ENCODE assay signal across 15 cellular contexts in genomic region chr6:34867484-34867883, GRCh38. TPM values are rescaled to one million over a fixed set of nuclear protein-coding genes. Genes with fewer than 3 reads are reported as not detected.
A peak's percentile ranks its signal among the peaks of the same experiment; 100 is the strongest.
DNase-seq lines count a peak whose midpoint lies in the region; ATAC-seq, FAIRE-seq and TF ChIP-seq lines count a peak whose summit lies in the region.
"Had no signal": no experiment of that assay in that cellular context is flagged by ENCODE, and none has a peak within 500 bp of the region (broad histone marks: within the 10 kb centered on the region; RNA-seq: fewer than 3 reads in every experiment).

No MANE protein-coding gene starts in this region.

- H3K4me3 ChIP-seq in kidney (ENCODE audit: low read length in 2 of 2), result no peak overlapping the region

- no peak overlapping the region for H3K27ac ChIP-seq in kidney (ENCODE audit: low read depth in 2 of 2, low read length in 2 of 2)
- H3K27ac ChIP-seq: neutrophil had no signal

- no peaks in the 10 kb centered on the region for H3K9me3 ChIP-seq in kidney (ENCODE audit: control insufficient read depth in 1 of 2, low read length in 2 of 2)
- H3K9me3 ChIP-seq: neutrophil had no signal

- no peaks in the 10 kb centered on the region for H3K27me3 Mint-ChIP-seq in chondrocyte (ENCODE audit: low read depth)
- H3K27me3 Mint-ChIP-seq: CD4-positive, CD25-positive, alpha-beta regulatory T cell had no signal

- H3K9me3 Mint-ChIP-seq in chondrocyte (ENCODE audit: low read depth), result no peaks in the 10 kb centered on the region
- H3K9me3 Mint-ChIP-seq: activated T-cell treated with anti-CD3 and anti-CD28 coated beads, Interleukin-2, amount 50 U/mL, for 72 hours; CD4-positive, CD25-positive, alpha-beta regulatory T cell; mesothelial cell of epicardium had no signal

- no peak for FAIRE-seq in kidney (lab: Jason Lieb, UNC)

- no peak overlapping the region for H3K4me3 Mint-ChIP-seq in chondrocyte (ENCODE audit: unreplicated experiment)
- H3K4me3 Mint-ChIP-seq: activated T-cell treated with anti-CD3 and anti-CD28 coated beads, Interleukin-2, amount 50 U/mL, for 72 hours; mesothelial cell of epicardium had no signal

- no peaks in the 10 kb centered on the region for H3K4me1 ChIP-seq in kidney (ENCODE audit: control insufficient read depth in 1 of 2, insufficient read depth in 1 of 2, low read depth in 1 of 2, low read length in 2 of 2)

- in situ Hi-C loops in KBM-7 (cut with MboI; ENCODE audit: low pct_unique_long_range_greater_than_20kb, low sequenced_read_pairs), result no loop called here

- H3K27ac Mint-ChIP-seq in chondrocyte (ENCODE audit: unreplicated experiment), result no peak overlapping the region
- H3K27ac Mint-ChIP-seq: activated T-cell treated with anti-CD3 and anti-CD28 coated beads, Interleukin-2, amount 50 U/mL, for 72 hours; mesothelial cell of epicardium had no signal

- POLR2A ChIA-PET in GM10248 (lab: Yijun Ruan, JAX), result no interaction called here

- DNase-seq in GM10248 (ENCODE audit: extremely low spot score) (no peak), KBM-7 (peak; percentile 27), chondrocyte (ENCODE audit: low spot score) (no peak), hepatic stellate cell (ENCODE audit: low spot score) (peak; percentile 6), kidney (no peak), posterior vena cava (ENCODE audit: low spot score) (no peak)
- DNase-seq: activated CD4-positive, alpha-beta T cell treated with anti-CD3 and anti-CD28 coated beads for 4 hours; activated T-cell treated with anti-CD3 and anti-CD28 coated beads, Interleukin-2, amount 50 U/mL, for 72 hours; GF-D8; NCI-H226; stimulated activated naive CD8-positive, alpha-beta T cell treated with anti-CD3 and anti-CD28 coated beads, Interleukin-15, Interleukin-2, amounts not matched to agents 100 U/mL and 50 U/mL, for 24 hours had no signal

- CTCF ChIA-PET in GM10248 (lab: Yijun Ruan, JAX), result no interaction called here

- no peak for ATAC-seq in GM18909 (IDR thresholded peaks at IDR 0.05; ENCODE audit: poor library complexity, unreplicated experiment)
- ATAC-seq: activated T-cell treated with anti-CD3 and anti-CD28 coated beads, Interleukin-2, amount 50 U/mL, for 72 hours; stimulated activated naive CD8-positive, alpha-beta T cell treated with anti-CD3 and anti-CD28 coated beads, Interleukin-15, Interleukin-2, amounts not matched to agents 100 U/mL and 50 U/mL, for 24 hours had no signal

- TF ChIP-seq CTCF in GM10248 (IDR thresholded peaks at IDR 0.05; ENCODE audit: control extremely low read depth, extremely low read depth, low read depth, missing control alignments) (peak; percentile 5), chondrocyte (IDR thresholded peaks at IDR 0.05) (peak; percentile 33), kidney (IDR thresholded peaks at IDR 0.05; ENCODE audit: borderline replicate concordance, extremely low read depth, insufficient read depth) (no peak)

- intact Hi-C loops in kidney (cut with DNase I) (no loop called here), posterior vena cava (cut with DNase I) (no loop called here)

- no peak overlapping the region for H3K9ac ChIP-seq in kidney (ENCODE audit: low read length in 2 of 2)

- peaks cover 22 to 41% of the 10 kb centered on the region in 2 donors for H3K36me3 ChIP-seq in kidney (ENCODE audit: control insufficient read depth in 1 of 2, insufficient read depth in 2 of 2, low read length in 2 of 2)

- peaks cover 6% of the 10 kb centered on the region for H3K4me1 Mint-ChIP-seq in chondrocyte (ENCODE audit: low read depth)
- H3K4me1 Mint-ChIP-seq: mesothelial cell of epicardium had no signal

- peaks cover 27% of the 10 kb centered on the region for H3K36me3 Mint-ChIP-seq in chondrocyte (ENCODE audit: low read depth)

RNA-seq across cellular contexts. Expression of gene TAF11, which starts 20.4 kb away (rescaled TPM):
- total RNA-seq in chondrocyte (30.5 to 42.1 TPM (median 31.7 TPM) in 3 replicates), kidney (21.1 TPM), posterior vena cava (10 to 100 TPM; 19.1 to 21.0 TPM)
- 27.3 TPM for polyA plus RNA-seq in kidney (ENCODE audit: insufficient read depth, low read depth, low replicate concordance)

RNA-seq across cellular contexts. Expression of gene ANKS1A, which starts 21.6 kb away (rescaled TPM):
- 17.2 to 18.4 TPM (median 17.2 TPM) in 3 replicates for total RNA-seq in chondrocyte
- 25.9 TPM for total RNA-seq in kidney
- polyA plus RNA-seq in kidney (ENCODE audit: insufficient read depth, low read depth, low replicate concordance), result 9.4 TPM
- 10 to 100 TPM; 38.8 to 42.2 TPM for total RNA-seq in posterior vena cava

Comparison
In these comparisons a context has a peak if more than half of its experiments do, and no peak if none do; other contexts are left out.
1. DNase-seq: peak in KBM-7 (single experiment) and hepatic stellate cell (single experiment); none in GM10248 (single experiment), chondrocyte (single experiment), kidney (single experiment) and posterior vena cava (single experiment).